Comparison of ENCODE assay signal across 1 cellular context in genomic region chr17:81394831-81395599, GRCh38.
TF ChIP-seq lines count a peak whose summit lies in the region.

Gene BAHCC1 (plus strand): TSS chr17:81395457. CDS start chr17:81399740, 4,283 bp downstream.

TF ChIP-seq in HepG2, 621 proteins besides CTCF, POLR2A, EP300 and RAD21 (continued from another document and continues in another):
- TF ChIP-seq CERS6 (CRISPR knock-in tag; IDR thresholded peaks at IDR 0.05) (no peak), HDAC2 (CRISPR knock-in tag; IDR thresholded peaks at IDR 0.05) (peak; percentile 81), ZZZ3 (CRISPR knock-in tag; IDR thresholded peaks at IDR 0.05; ENCODE audit: borderline replicate concordance) (peak; percentile 77), ATF1 (CRISPR knock-in tag; IDR thresholded peaks at IDR 0.05) (no peak), MLXIP (CRISPR knock-in tag; IDR thresholded peaks at IDR 0.05; ENCODE audit: borderline replicate concordance) (no peak), PAXIP1 (CRISPR knock-in tag; conservative IDR thresholded peaks at IDR 0.05) (no peak; the same call in 1 of the 2 replicates), CAMTA2 (CRISPR knock-in tag; IDR thresholded peaks at IDR 0.05; ENCODE audit: borderline replicate concordance) (no peak), ETS1 (CRISPR knock-in tag; IDR thresholded peaks at IDR 0.05) (peak; percentile 28; the same call in 1 of the 2 replicates), ZNF674 (CRISPR knock-in tag; IDR thresholded peaks at IDR 0.05; ENCODE audit: low read depth) (no peak), ARNT2 (CRISPR knock-in tag; IDR thresholded peaks at IDR 0.05; ENCODE audit: low read depth) (peak; percentile 95), FOXP4 (CRISPR knock-in tag; IDR thresholded peaks at IDR 0.05) (peak; percentile 76), SALL1 (CRISPR knock-in tag; IDR thresholded peaks at IDR 0.05) (peak; percentile 84; the same call in 1 of the 2 replicates), STAT6 (CRISPR knock-in tag; IDR thresholded peaks at IDR 0.05; ENCODE audit: borderline replicate concordance) (no peak), ZSCAN30 (CRISPR knock-in tag; IDR thresholded peaks at IDR 0.05) (no peak), FOSL1 (CRISPR knock-in tag; IDR thresholded peaks at IDR 0.05; ENCODE audit: borderline replicate concordance) (no peak), ADNP (CRISPR knock-in tag; IDR thresholded peaks at IDR 0.05) (no peak), MYC (CRISPR knock-in tag; IDR thresholded peaks at IDR 0.05; ENCODE audit: borderline replicate concordance) (peak; percentile 71), CREBL2 (CRISPR knock-in tag; IDR thresholded peaks at IDR 0.05; ENCODE audit: borderline replicate concordance) (peak; percentile 83; the same call in 1 of the 2 replicates), ATF7 (IDR thresholded peaks at IDR 0.05) (no peak), ATF7 (CRISPR knock-in tag; IDR thresholded peaks at IDR 0.05) (no peak), TEAD2 (CRISPR knock-in tag; IDR thresholded peaks at IDR 0.05) (no peak), NFRKB (IDR thresholded peaks at IDR 0.05) (no peak), SKIL (CRISPR knock-in tag; IDR thresholded peaks at IDR 0.05; ENCODE audit: borderline replicate concordance) (no peak; the same call in 1 of the 2 replicates), HOXA7 (CRISPR knock-in tag; IDR thresholded peaks at IDR 0.05) (no peak), ATF7-NPFF (CRISPR knock-in tag; IDR thresholded peaks at IDR 0.05; ENCODE audit: low read depth) (peak; percentile 93), NFYB (CRISPR knock-in tag; IDR thresholded peaks at IDR 0.05) (peak; percentile 95), ZSCAN29 (CRISPR knock-in tag; conservative IDR thresholded peaks at IDR 0.05) (0 out of 2 replicates have a peak, but pooled peaks have one; percentile 22), TEAD3 (CRISPR knock-in tag; optimal IDR thresholded peaks at IDR 0.05; ENCODE audit: borderline replicate concordance) (peak; percentile 54), MATR3 (CRISPR knock-in tag; IDR thresholded peaks at IDR 0.05) (no peak), ZNF34 (CRISPR knock-in tag; IDR thresholded peaks at IDR 0.05; ENCODE audit: borderline replicate concordance) (no peak), ZSCAN31 (CRISPR knock-in tag; IDR thresholded peaks at IDR 0.05; ENCODE audit: low read depth) (peak; percentile 91), IRF9 (CRISPR knock-in tag; IDR thresholded peaks at IDR 0.05; ENCODE audit: borderline replicate concordance) (no peak), ZBTB20 (CRISPR knock-in tag; IDR thresholded peaks at IDR 0.05; ENCODE audit: borderline replicate concordance, low read depth) (peak; percentile 45; the same call in 1 of the 2 replicates), FLYWCH1 (CRISPR knock-in tag; IDR thresholded peaks at IDR 0.05) (no peak), ZNF142 (CRISPR knock-in tag; IDR thresholded peaks at IDR 0.05) (no peak; the same call in 1 of the 2 replicates)
